Comparison of ENCODE assay signal across 8 cellular contexts in genomic region chr7:134126937-134127848, GRCh38. TPM values are rescaled to one million over a fixed set of nuclear protein-coding genes. Genes with fewer than 3 reads are reported as not detected.
A peak's percentile ranks its signal among the peaks of the same experiment; 100 is the strongest.
DNase-seq lines count a peak whose midpoint lies in the region; ATAC-seq and TF ChIP-seq lines count a peak whose summit lies in the region.

LRGUK (plus strand) TSS chr7:134127340; CDS start chr7:134127368, 28 bp downstream.

- POLR2A ChIA-PET in CD4-positive, alpha-beta T cell (lab: Charles Lee), result interaction anchor here (1.3 to 1.6 kb wide), 2 partner anchors 190 to 1045 kb away, joined by 4 to 8 read pairs; partner anchors contain the start of genes CHCHD3 and SLC35B4
- POLR2A ChIA-PET in activated CD8-positive, alpha-beta T cell treated with anti-CD3 and anti-CD28 coated beads, Interleukin-2, amount 10 ng/mL, durations not matched to agents 7 days and 5 days (lab: Charles Lee), result no interaction called here

- H3K27ac ChIP-seq in CD4-positive, alpha-beta T cell (ENCODE audit: low read depth, low read length), result no peak within 1 kb of the TSS
- no peak within 1 kb of the TSS for H3K27ac ChIP-seq in effector memory CD4-positive, alpha-beta T cell (ENCODE audit: insufficient read depth, low read length, poor library complexity, severe bottlenecking)

- H3K27me3 Mint-ChIP-seq in CD4-positive, alpha-beta T cell, result peaks cover 35% of the 10 kb centered on the region
- peaks cover 31% of the 10 kb centered on the region for H3K27me3 Mint-ChIP-seq in activated CD8-positive, alpha-beta T cell treated with anti-CD3 and anti-CD28 coated beads, Interleukin-2, amount 10 ng/mL, durations not matched to agents 7 days and 5 days (ENCODE audit: low read depth)

- CTCF ChIA-PET in CD4-positive, alpha-beta T cell (lab: Charles Lee), result interaction anchor here (1.0 to 1.7 kb wide), 2 partner anchors 14 to 190 kb away, joined by 6 to 7 read pairs; partner anchors contain the start of gene SLC35B4
- CTCF ChIA-PET in activated CD8-positive, alpha-beta T cell treated with anti-CD3 and anti-CD28 coated beads, Interleukin-2, amount 10 ng/mL, durations not matched to agents 7 days and 5 days (lab: Charles Lee), result interaction anchor here (1.0 to 2.6 kb wide), 2 partner anchors 14 to 70 kb away, joined by 3 to 25 read pairs; no protein-coding TSS in a partner anchor

- peaks cover 21% of the 10 kb centered on the region for H3K4me1 Mint-ChIP-seq in CD4-positive, alpha-beta T cell (ENCODE audit: low read depth)
- H3K4me1 Mint-ChIP-seq in activated CD8-positive, alpha-beta T cell treated with anti-CD3 and anti-CD28 coated beads, Interleukin-2, amount 10 ng/mL, durations not matched to agents 7 days and 5 days (ENCODE audit: low read depth), result peaks cover 16% of the 10 kb centered on the region

- TF ChIP-seq CTCF in CD4-positive, alpha-beta T cell (IDR thresholded peaks at IDR 0.05), result no peak

- peak; percentile 55 to 76 (median 67) for DNase-seq in CD4-positive, alpha-beta T cell
- DNase-seq in NCI-H774 (lab: John Stamatoyannopoulos, UW), result peak; percentile 64
- peak; percentile 85 for DNase-seq in activated CD8-positive, alpha-beta T cell treated with anti-CD3 and anti-CD28 coated beads, Interleukin-2, amount 10 ng/mL, durations not matched to agents 7 days and 5 days
- DNase-seq in effector memory CD4-positive, alpha-beta T cell, result peak; percentile 43 to 62 (median 51)
- peak; percentile 75 to 77 for DNase-seq in lung microvascular endothelial cell (ENCODE audit: low read depth in 2 of 2)
- DNase-seq in stimulated activated CD4-positive, alpha-beta T cell treated with anti-CD3 and anti-CD28 coated beads, Interleukin-4, amount 100 ng/mL, for 48 hours (ENCODE audit: low read depth in 2 of 2), result peak; percentile 67 to 69

- no peaks in the 10 kb centered on the region for H3K36me3 ChIP-seq in effector memory CD4-positive, alpha-beta T cell (ENCODE audit: control insufficient read depth, insufficient read depth, low read length)

- no peaks in the 10 kb centered on the region for H3K36me3 Mint-ChIP-seq in CD4-positive, alpha-beta T cell (ENCODE audit: low read depth)
- H3K36me3 Mint-ChIP-seq in activated CD8-positive, alpha-beta T cell treated with anti-CD3 and anti-CD28 coated beads, Interleukin-2, amount 10 ng/mL, durations not matched to agents 7 days and 5 days (ENCODE audit: low read depth), result no peaks in the 10 kb centered on the region

- H3K27ac Mint-ChIP-seq in CD4-positive, alpha-beta T cell, result no peak within 1 kb of the TSS
- H3K27ac Mint-ChIP-seq in activated CD8-positive, alpha-beta T cell treated with anti-CD3 and anti-CD28 coated beads, Interleukin-2, amount 10 ng/mL, durations not matched to agents 7 days and 5 days, result no peak within 1 kb of the TSS

- peaks cover 4% of the 10 kb centered on the region for H3K4me1 ChIP-seq in effector memory CD4-positive, alpha-beta T cell (ENCODE audit: control insufficient read depth, insufficient read depth, low read length, poor library complexity, severe bottlenecking)

- ATAC-seq in CD4-positive, alpha-beta T cell (ENCODE audit: poor library complexity), result peak; percentile 100
- ATAC-seq in GM19467 (IDR thresholded peaks at IDR 0.05; ENCODE audit: unreplicated experiment), result peak; percentile 100
- peak; percentile 96 for ATAC-seq in HG03575 (IDR thresholded peaks at IDR 0.05; ENCODE audit: extremely low read depth, insufficient number of reproducible peaks, low FRiP score, unreplicated experiment)
- peak; percentile 100 for ATAC-seq in activated CD8-positive, alpha-beta T cell treated with anti-CD3 and anti-CD28 coated beads, Interleukin-2, amount 10 ng/mL, durations not matched to agents 7 days and 5 days

- H3K4me3 Mint-ChIP-seq in CD4-positive, alpha-beta T cell, result peak within 1 kb of the TSS; percentile 91
- peak within 1 kb of the TSS; percentile 69 for H3K4me3 Mint-ChIP-seq in activated CD8-positive, alpha-beta T cell treated with anti-CD3 and anti-CD28 coated beads, Interleukin-2, amount 10 ng/mL, durations not matched to agents 7 days and 5 days

- H3K27me3 ChIP-seq in CD4-positive, alpha-beta T cell (ENCODE audit: control insufficient read depth, insufficient read depth, low read length), result no peaks in the 10 kb centered on the region
- H3K27me3 ChIP-seq in effector memory CD4-positive, alpha-beta T cell (replicated peaks; ENCODE audit: control insufficient read depth, insufficient read depth, low read length, poor library complexity, severe bottlenecking), result no peaks in the 10 kb centered on the region

- peak within 1 kb of the TSS; percentile 58 for H3K4me3 ChIP-seq in effector memory CD4-positive, alpha-beta T cell (ENCODE audit: insufficient read depth, low read depth, low read length, poor library complexity, severe bottlenecking)

- no peaks in the 10 kb centered on the region for H3K9me3 Mint-ChIP-seq in CD4-positive, alpha-beta T cell
- H3K9me3 Mint-ChIP-seq in activated CD8-positive, alpha-beta T cell treated with anti-CD3 and anti-CD28 coated beads, Interleukin-2, amount 10 ng/mL, durations not matched to agents 7 days and 5 days (ENCODE audit: insufficient read depth), result no peaks in the 10 kb centered on the region

- no peaks in the 10 kb centered on the region for H3K9me3 ChIP-seq in CD4-positive, alpha-beta T cell (ENCODE audit: control insufficient read depth, low read length)
- H3K9me3 ChIP-seq in effector memory CD4-positive, alpha-beta T cell (ENCODE audit: control insufficient read depth, low read length), result no peaks in the 10 kb centered on the region

- intact Hi-C loops in CD4-positive, alpha-beta T cell (cut with DNase I, micrococcal nuclease), result loop anchor here (1.0 to 10.0 kb wide), 7 partner anchors 189 to 1850 kb away; partner anchors contain the start of genes SLC35B4 (in 2 of the 2), CHCHD3 (in 1 of the 2) and MTPN (in 1 of the 2)

RNA-seq across cellular contexts. Expression of gene LRGUK, which starts in this region (rescaled TPM):
- total RNA-seq in CD4-positive, alpha-beta T cell, result under 1 TPM; 0.20 to 0.27 TPM
- total RNA-seq in activated CD8-positive, alpha-beta T cell treated with anti-CD3 and anti-CD28 coated beads, Interleukin-2, amount 10 ng/mL, durations not matched to agents 7 days and 5 days, result under 1 TPM; 0.13 to 0.18 TPM
- total RNA-seq in lung microvascular endothelial cell, result under 0.01 TPM in 2 replicates

Comparison
In these comparisons a context has a peak if more than half of its experiments do, and no peak if none do; other contexts are left out.
1. Peak in DNase-seq and ATAC-seq in CD4-positive, alpha-beta T cell; RNA of the gene not detected or under 1 TPM.
2. Peak in DNase-seq and ATAC-seq in activated CD8-positive, alpha-beta T cell treated with anti-CD3 and anti-CD28 coated beads, Interleukin-2, amount 10 ng/mL, durations not matched to agents 7 days and 5 days; RNA of the gene not detected or under 1 TPM.
3. Peak in DNase-seq in lung microvascular endothelial cell; RNA of the gene not detected or under 1 TPM.